ENCODE assay signal across 21 cellular contexts in the genomic region with DNA sequence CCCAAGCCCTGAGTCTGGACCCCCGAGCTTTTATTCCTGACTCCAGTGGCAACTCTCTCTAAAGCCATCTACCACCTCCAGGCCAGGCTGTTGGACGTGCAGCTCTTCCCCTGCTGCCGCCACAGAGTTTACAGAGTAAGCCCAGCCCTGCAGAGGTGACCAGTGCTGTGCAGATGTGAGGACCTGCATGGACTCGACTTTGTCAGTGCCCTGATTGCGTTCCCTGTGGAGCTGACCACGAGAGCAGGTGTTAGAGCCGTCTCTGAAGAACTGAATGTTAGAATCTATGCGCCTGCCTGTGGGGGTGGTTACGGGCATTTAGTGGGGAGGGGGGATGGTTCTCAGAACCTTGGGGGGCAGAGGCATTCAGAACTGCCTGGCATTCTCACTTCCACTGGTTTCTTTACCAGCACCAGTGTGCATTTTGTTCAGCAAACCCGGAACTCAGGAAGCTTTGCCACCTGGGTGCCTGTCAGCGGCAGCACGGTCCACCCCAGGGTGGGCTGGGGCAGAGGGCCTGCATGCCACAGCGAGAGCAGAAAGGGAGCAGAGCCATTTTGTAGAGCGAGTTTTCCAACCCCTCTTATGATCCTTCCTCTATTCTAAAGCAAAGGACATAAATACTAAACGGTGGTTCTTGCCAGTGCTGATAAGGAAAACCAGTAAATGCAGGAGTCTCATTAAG.
DNase-seq lines count a peak whose midpoint lies in the region; ATAC-seq and TF ChIP-seq lines count a peak whose summit lies in the region.
"Had no signal": no experiment of that assay in that cellular context is flagged by ENCODE, and none has a peak within 500 bp of the region (broad histone marks: within the 10 kb centered on the region; RNA-seq: fewer than 3 reads in every experiment).

No MANE protein-coding gene starts in this region.

- H3K36me3 ChIP-seq in GM23248 (ENCODE audit: low read depth) (no peaks in the 10 kb centered on the region), body of pancreas (replicated peaks in 1 of 2; ENCODE audit: insufficient read depth in 1 of 2, low read depth in 2 of 2) (no peaks in the 10 kb centered on the region), stomach smooth muscle (ENCODE audit: control insufficient read depth in 2 of 2, insufficient read depth in 2 of 2, low read length in 2 of 2) (no peaks in the 10 kb centered on the region)
- H3K36me3 ChIP-seq: BLaER1, HAP-1, upper lobe of left lung had no signal

- H2AFZ ChIP-seq in GM23248 = no peak overlapping the region

- H3K4me1 Mint-ChIP-seq in nephron = peaks cover 73% of the 10 kb centered on the region

- DNase-seq in GM23248 = no peak
- no peak for DNase-seq in body of pancreas
- DNase-seq in RPMI8226 = no peak
- no peak for DNase-seq in DMS53 treated with DMSO at 0.1 percent for 48 hours (lab: John Stamatoyannopoulos, UW; ENCODE audit: unreplicated experiment)
- DNase-seq: activated CD4-positive, alpha-beta T cell treated with anti-CD3 and anti-CD28 coated beads, Interleukin-2, amount 10 ng/mL, durations not matched to agents 7 days and 5 days; activated naive CD4-positive, alpha-beta T cell treated with anti-CD3 and anti-CD28 coated beads, Interleukin-2, amount 50 U/mL, for 16 hours; activated T-cell treated with anti-CD3 and anti-CD28 coated beads, Interleukin-2, amount 50 U/mL, for 72 hours; anterior cingulate cortex; Caco-2; central memory CD4-positive, alpha-beta T cell; Karpas-422; NCI-H187 treated with DMSO at 0.1 percent for 48 hours; NCI-H526 treated with DMSO at 0.1 percent for 48 hours; nucleus accumbens; stimulated activated naive CD8-positive, alpha-beta T cell treated with anti-CD3 and anti-CD28 coated beads, Interleukin-15, amount 100 ng/mL, for 72 hours; upper lobe of left lung had no signal

- intact Hi-C loops in body of pancreas (cut with DNase I) = no loop called here

- TF ChIP-seq CTCF in body of pancreas (IDR thresholded peaks at IDR 0.05) = no peak
- no peak for TF ChIP-seq CTCF in nephron (IDR thresholded peaks at IDR 0.05; ENCODE audit: unreplicated experiment in 3 of 3)

- H3K9me2 ChIP-seq in GM23248 (ENCODE audit: insufficient read depth) = no peaks in the 10 kb centered on the region

- H3F3A ChIP-seq in GM23248 (ENCODE audit: insufficient read depth) = peaks cover 21% of the 10 kb centered on the region

- 89% methylated on average over 15 of the region's 15 CpGs for WGBS in GM23248 (ENCODE audit: low coverage in 1 of 2, low lambda C conversion rate in 2 of 2, missing lambda C conversion rate in 2 of 2), 2 experiments
- 69 to 75% methylated on average over 12 to 15 of the region's 15 CpGs for WGBS in body of pancreas, 2 donors

- H3K27me3 ChIP-seq in GM23248 (replicated peaks; ENCODE audit: insufficient read depth) (no peaks in the 10 kb centered on the region), body of pancreas (no peaks in the 10 kb centered on the region), stomach smooth muscle (ENCODE audit: control insufficient read depth in 1 of 2, insufficient read depth in 2 of 2, low read length in 2 of 2) (no peaks in the 10 kb centered on the region)
- H3K27me3 ChIP-seq: BLaER1, upper lobe of left lung had no signal

- no peak for ATAC-seq in body of pancreas
- no peak for ATAC-seq in GM21737 (IDR thresholded peaks at IDR 0.05; ENCODE audit: unreplicated experiment)
- ATAC-seq: activated T-cell treated with anti-CD3 and anti-CD28 coated beads, Interleukin-2, amount 50 U/mL, for 72 hours; stimulated activated naive CD8-positive, alpha-beta T cell treated with anti-CD3 and anti-CD28 coated beads, Interleukin-15, amount 100 ng/mL, for 72 hours had no signal

- no peaks in the 10 kb centered on the region for H4K20me1 ChIP-seq in GM23248 (ENCODE audit: insufficient read depth)
- H4K20me1 ChIP-seq: BLaER1 had no signal

- peak overlapping the region; percentile 80 for H3K4me2 ChIP-seq in GM23248 (ENCODE audit: unreplicated experiment)
- H3K4me2 ChIP-seq: BLaER1 had no signal

- no peaks in the 10 kb centered on the region for H3K36me3 Mint-ChIP-seq in nephron (ENCODE audit: low read depth)

- H3K9ac ChIP-seq in GM23248 = no peak overlapping the region
- no peak overlapping the region for H3K9ac ChIP-seq in stomach smooth muscle (ENCODE audit: low read length in 2 of 2)
- H3K9ac ChIP-seq: BLaER1 had no signal

- H3K27ac Mint-ChIP-seq in nephron = peak overlapping the region; percentile 73 to 92 (median 90)
- H3K27ac Mint-ChIP-seq: activated CD4-positive, alpha-beta T cell treated with anti-CD3 and anti-CD28 coated beads, Interleukin-2, amount 10 ng/mL, durations not matched to agents 7 days and 5 days; activated T-cell treated with anti-CD3 and anti-CD28 coated beads, Interleukin-2, amount 50 U/mL, for 72 hours; stimulated activated naive CD8-positive, alpha-beta T cell treated with anti-CD3 and anti-CD28 coated beads, Interleukin-15, amount 100 ng/mL, for 72 hours had no signal

- no peak for TF ChIP-seq POLR2A in body of pancreas (IDR thresholded peaks at IDR 0.05)

- in situ Hi-C loops in GM23248 (cut with MboI) = no loop called here

- peak overlapping the region; percentile 88 for H3K27ac ChIP-seq in GM23248
- peak overlapping the region in 3 of 4 donors; percentile 58 to 80 (median 73) for H3K27ac ChIP-seq in body of pancreas
- H3K27ac ChIP-seq in stomach smooth muscle (ENCODE audit: low read length) = peak overlapping the region; percentile 96
- H3K27ac ChIP-seq: BLaER1 had no signal

- no peaks in the 10 kb centered on the region for H3K79me2 ChIP-seq in GM23248 (ENCODE audit: insufficient read depth)

- peaks cover 21% of the 10 kb centered on the region for H3K4me1 ChIP-seq in GM23248 (ENCODE audit: insufficient read depth)
- H3K4me1 ChIP-seq in body of pancreas = peaks cover 56% of the 10 kb centered on the region
- peaks cover 68% of the 10 kb centered on the region for H3K4me1 ChIP-seq in stomach smooth muscle (ENCODE audit: control insufficient read depth, insufficient read depth, low read length)
- H3K4me1 ChIP-seq: HAP-1 had no signal

- H3K4me3 Mint-ChIP-seq in nephron = peak overlapping the region in 1 of 3 experiments; percentile 82
- H3K4me3 Mint-ChIP-seq: activated CD4-positive, alpha-beta T cell treated with anti-CD3 and anti-CD28 coated beads, Interleukin-2, amount 10 ng/mL, durations not matched to agents 7 days and 5 days; activated T-cell treated with anti-CD3 and anti-CD28 coated beads, Interleukin-2, amount 50 U/mL, for 72 hours; stimulated activated naive CD8-positive, alpha-beta T cell treated with anti-CD3 and anti-CD28 coated beads, Interleukin-15, amount 100 ng/mL, for 72 hours had no signal

- no peaks in the 10 kb centered on the region for H3K9me3 Mint-ChIP-seq in nephron
- H3K9me3 Mint-ChIP-seq: activated CD4-positive, alpha-beta T cell treated with anti-CD3 and anti-CD28 coated beads, Interleukin-2, amount 10 ng/mL, durations not matched to agents 7 days and 5 days; activated T-cell treated with anti-CD3 and anti-CD28 coated beads, Interleukin-2, amount 50 U/mL, for 72 hours; stimulated activated naive CD8-positive, alpha-beta T cell treated with anti-CD3 and anti-CD28 coated beads, Interleukin-15, amount 100 ng/mL, for 72 hours had no signal

- H3K4me3 ChIP-seq in GM23248 (no peak overlapping the region), body of pancreas (no peak overlapping the region), stomach smooth muscle (ENCODE audit: low read length in 2 of 2) (no peak overlapping the region)
- H3K4me3 ChIP-seq: BLaER1, HAP-1, upper lobe of left lung had no signal

- H3K27me3 Mint-ChIP-seq in nephron (ENCODE audit: low read depth) = peaks cover 13% of the 10 kb centered on the region

- no peaks in the 10 kb centered on the region for H3K9me3 ChIP-seq in GM23248 (ENCODE audit: low read depth)
- H3K9me3 ChIP-seq in body of pancreas = no peaks in the 10 kb centered on the region
- no peaks in the 10 kb centered on the region for H3K9me3 ChIP-seq in stomach smooth muscle (ENCODE audit: control insufficient read depth in 2 of 2, low read length in 2 of 2)
- H3K9me3 ChIP-seq: BLaER1, Caco-2, HAP-1, upper lobe of left lung had no signal
